In genomic region chr11:118572914-118573550, GRCh38 we compare ENCODE assay signal across 8 cellular contexts. TPM values are rescaled to one million over a fixed set of nuclear protein-coding genes. Genes with fewer than 3 reads are reported as not detected.
DNase-seq lines count a peak whose midpoint lies in the region; ATAC-seq and TF ChIP-seq lines count a peak whose summit lies in the region.

No MANE protein-coding gene starts in this region.

- no peak overlapping the region for H4K5ac ChIP-seq in mesendoderm (ENCODE audit: low read length)

- H3K4ac ChIP-seq in mesendoderm (ENCODE audit: low read depth, low read length): peak overlapping the region; percentile 97

- H2BK5ac ChIP-seq in mesendoderm (ENCODE audit: low read length): no peak overlapping the region

- H2AK5ac ChIP-seq in mesendoderm (ENCODE audit: low read length): peak overlapping the region; percentile 82

- no CpG with 5 or more reads among the region's 12 CpGs for WGBS in mesendoderm (ENCODE audit: extremely low coverage, insufficient coverage, low lambda C conversion rate)

- intact Hi-C loops in upper lobe of right lung (cut with DNase I): no loop called here

- H3K9ac ChIP-seq in BLaER1 (peak overlapping the region; percentile 96), mesendoderm (ENCODE audit: low read length) (peak overlapping the region; percentile 97)

- H3K9me3 ChIP-seq in BLaER1: no peaks in the 10 kb centered on the region
- H3K9me3 ChIP-seq in effector memory CD4-positive, alpha-beta T cell (ENCODE audit: control insufficient read depth, low read length): no peaks in the 10 kb centered on the region
- no peaks in the 10 kb centered on the region for H3K9me3 ChIP-seq in upper lobe of right lung

- DNase-seq in GM19238 (ENCODE audit: insufficient read length, low spot score): peak; percentile 8
- peak; percentile 11 for DNase-seq in HK-2 (ENCODE audit: unreplicated experiment)
- DNase-seq in effector memory CD4-positive, alpha-beta T cell: peak in 2 of 3 donors; percentile 14 to 28
- DNase-seq in mesendoderm: peak; percentile 48
- no peak for DNase-seq in upper lobe of right lung
- no peak for DNase-seq in HuH-7.5 (ENCODE audit: low spot score)

- H2BK15ac ChIP-seq in mesendoderm (replicated peaks; ENCODE audit: low read depth): no peak overlapping the region

- peak overlapping the region; percentile 75 for H3K23ac ChIP-seq in mesendoderm (ENCODE audit: low read length)

- H3K4me3 ChIP-seq in BLaER1 (peak overlapping the region; percentile 90), mesendoderm (ENCODE audit: low read length) (peak overlapping the region; percentile 90), upper lobe of right lung (peak overlapping the region; percentile 99)
- peak overlapping the region; percentile 98 for H3K4me3 ChIP-seq in effector memory CD4-positive, alpha-beta T cell (ENCODE audit: insufficient read depth, low read depth, low read length, poor library complexity, severe bottlenecking)

- H3K79me1 ChIP-seq in mesendoderm (ENCODE audit: low read length): peaks cover 3% of the 10 kb centered on the region

- no peak overlapping the region for H4K8ac ChIP-seq in mesendoderm (ENCODE audit: low read depth, low read length)

- H3K4me1 ChIP-seq in BLaER1 (peaks cover 31% of the 10 kb centered on the region), mesendoderm (ENCODE audit: control insufficient read depth, low read depth, low read length) (no peaks in the 10 kb centered on the region), upper lobe of right lung (peaks cover 43% of the 10 kb centered on the region)
- H3K4me1 ChIP-seq in effector memory CD4-positive, alpha-beta T cell (ENCODE audit: control insufficient read depth, insufficient read depth, low read length, poor library complexity, severe bottlenecking): peaks cover 16% of the 10 kb centered on the region

- H3K27ac ChIP-seq in BLaER1: peak overlapping the region; percentile 93
- peak overlapping the region; percentile 98 for H3K27ac ChIP-seq in VCaP
- peak overlapping the region; percentile 99 for H3K27ac ChIP-seq in effector memory CD4-positive, alpha-beta T cell (ENCODE audit: insufficient read depth, low read length, poor library complexity, severe bottlenecking)
- H3K27ac ChIP-seq in mesendoderm (ENCODE audit: low read depth, low read length): peak overlapping the region; percentile 74
- peak overlapping the region; percentile 99 for H3K27ac ChIP-seq in upper lobe of right lung

- H4K20me1 ChIP-seq in BLaER1: peaks cover 54% of the 10 kb centered on the region

- H3K79me2 ChIP-seq in mesendoderm (ENCODE audit: control insufficient read depth, insufficient read depth, low read length): peaks cover 42% of the 10 kb centered on the region

- H3K4me2 ChIP-seq in BLaER1 (peak overlapping the region; percentile 78), mesendoderm (ENCODE audit: low read length) (peak overlapping the region; percentile 96)

- H2BK120ac ChIP-seq in mesendoderm (ENCODE audit: low read depth, low read length): no peak overlapping the region

- H3K56ac ChIP-seq in mesendoderm (ENCODE audit: low read length): peak overlapping the region; percentile 97

- peak; percentile 18 for ATAC-seq in upper lobe of right lung

- H3K36me3 ChIP-seq in BLaER1 (peaks cover 22% of the 10 kb centered on the region), mesendoderm (ENCODE audit: control insufficient read depth, insufficient read depth, low read length) (no peaks in the 10 kb centered on the region), upper lobe of right lung (peaks cover 7% of the 10 kb centered on the region)
- no peaks in the 10 kb centered on the region for H3K36me3 ChIP-seq in effector memory CD4-positive, alpha-beta T cell (ENCODE audit: control insufficient read depth, insufficient read depth, low read length)

- TF ChIP-seq CTCF in VCaP (conservative IDR thresholded peaks at IDR 0.05) (no peak), upper lobe of right lung (IDR thresholded peaks at IDR 0.05) (no peak)

- H3K27me3 ChIP-seq in BLaER1 (no peaks in the 10 kb centered on the region), mesendoderm (ENCODE audit: insufficient read depth, low read length, poor library complexity) (no peaks in the 10 kb centered on the region), upper lobe of right lung (no peaks in the 10 kb centered on the region)
- H3K27me3 ChIP-seq in effector memory CD4-positive, alpha-beta T cell (replicated peaks; ENCODE audit: control insufficient read depth, insufficient read depth, low read length, poor library complexity, severe bottlenecking): no peaks in the 10 kb centered on the region

- peak overlapping the region; percentile 85 for H3K18ac ChIP-seq in mesendoderm (ENCODE audit: low read length)

RNA-seq across cellular contexts. Expression of gene ARCN1, which starts 0.8 kb away (rescaled TPM):
- 171 TPM for polyA plus RNA-seq in mesendoderm (2013, experiment 1 of 2)
- polyA plus RNA-seq in mesendoderm (2013, experiment 2 of 2): 167 TPM
- 120 TPM for total RNA-seq in upper lobe of right lung

RNA-seq across cellular contexts. Expression of gene IFT46, which starts 7.3 kb away (rescaled TPM):
- polyA plus RNA-seq in mesendoderm (2013, experiment 1 of 2): 16.5 TPM
- 15.3 TPM for polyA plus RNA-seq in mesendoderm (2013, experiment 2 of 2)
- total RNA-seq in upper lobe of right lung: 18.2 TPM

RNA-seq across cellular contexts. Expression of gene PHLDB1, which starts 34.4 kb away (rescaled TPM):
- 35.1 TPM for polyA plus RNA-seq in mesendoderm (2013, experiment 1 of 2)
- 34.9 TPM for polyA plus RNA-seq in mesendoderm (2013, experiment 2 of 2)
- 79.6 TPM for total RNA-seq in upper lobe of right lung

RNA-seq across cellular contexts. Expression of gene TMEM25, which starts 42.0 kb away (rescaled TPM):
- polyA plus RNA-seq in mesendoderm (2013, experiment 1 of 2): 8.0 TPM
- 7.6 TPM for polyA plus RNA-seq in mesendoderm (2013, experiment 2 of 2)
- total RNA-seq in upper lobe of right lung: 26.3 TPM

RNA-seq across cellular contexts. Expression of gene TTC36, which starts 45.8 kb away (rescaled TPM):
- polyA plus RNA-seq in mesendoderm (2013, experiment 1 of 2): 0.10 TPM
- 0.17 TPM for polyA plus RNA-seq in mesendoderm (2013, experiment 2 of 2)
- total RNA-seq in upper lobe of right lung: 1.9 TPM

Comparison
In these comparisons a context has a peak if more than half of its experiments do, and no peak if none do; other contexts are left out.
1. DNase-seq: peak in GM19238 (single experiment), HK-2 (single experiment), effector memory CD4-positive, alpha-beta T cell (2 of 3) and mesendoderm (single experiment); none in upper lobe of right lung (single experiment) and HuH-7.5 (single experiment).
2. Peak in every context shown above with its lines, with median percentiles within 50 percentile points of each other: H3K27ac ChIP-seq and H3K4me3 ChIP-seq.